Comparison of ENCODE assay signal across 22 cellular contexts in the genomic region with DNA sequence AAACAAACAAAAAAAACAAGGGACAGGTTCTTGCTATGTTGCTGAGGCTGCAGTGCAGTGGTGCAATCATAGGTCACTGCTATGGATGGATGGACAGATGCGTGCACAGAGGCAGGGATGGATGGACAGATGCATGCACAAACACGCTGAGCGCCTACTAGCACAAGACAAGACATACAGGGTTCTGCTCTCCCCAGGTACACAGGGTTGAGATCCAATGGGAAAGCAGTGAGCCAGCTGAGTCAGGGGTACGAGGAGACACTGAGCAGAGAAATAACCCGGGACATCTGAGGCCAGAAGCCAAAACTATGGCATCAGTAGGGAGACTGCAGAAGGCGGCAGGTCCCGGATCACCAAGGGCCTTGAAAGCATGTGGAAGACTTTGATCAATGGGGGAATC. TPM values are rescaled to one million over a fixed set of nuclear protein-coding genes. Genes with fewer than 3 reads are reported as not detected.
DNase-seq lines count a peak whose midpoint lies in the region; ATAC-seq and TF ChIP-seq lines count a peak whose summit lies in the region.
"Had no signal": no experiment of that assay in that cellular context is flagged by ENCODE, and none has a peak within 500 bp of the region (broad histone marks: within the 10 kb centered on the region; RNA-seq: fewer than 3 reads in every experiment).

No MANE protein-coding gene starts in this region.

- no peak overlapping the region for H4K12ac ChIP-seq in trophoblast cell (ENCODE audit: low read depth, low read length)

- H3K27ac ChIP-seq in body of pancreas, result no peak overlapping the region
- H3K27ac ChIP-seq in trophoblast cell (ENCODE audit: low read depth, low read length), result no peak overlapping the region
- H3K27ac ChIP-seq: KMS-11, psoas muscle, RWPE1 had no signal

- peak overlapping the region; percentile 75 for H3K27ac Mint-ChIP-seq in activated naive CD4-positive, alpha-beta T cell treated with anti-CD3 and anti-CD28 coated beads for 36 hours
- H3K27ac Mint-ChIP-seq in T-helper 17 cell, result peak overlapping the region; percentile 98
- H3K27ac Mint-ChIP-seq: memory B cell, nephron had no signal

- no peak overlapping the region for H3K4ac ChIP-seq in trophoblast cell (ENCODE audit: low read depth, low read length)

- H3K18ac ChIP-seq in trophoblast cell (ENCODE audit: low read length), result no peak overlapping the region

- no peak overlapping the region for H2AFZ ChIP-seq in trophoblast cell (ENCODE audit: insufficient read depth, low read length, poor library complexity)

- no peaks in the 10 kb centered on the region for H3K27me3 ChIP-seq in body of pancreas
- no peaks in the 10 kb centered on the region for H3K27me3 ChIP-seq in trophoblast cell (ENCODE audit: insufficient read depth, low read length)

- peaks cover 21% of the 10 kb centered on the region for H3K4me1 ChIP-seq in body of pancreas
- H3K4me1 ChIP-seq in trophoblast cell (ENCODE audit: control insufficient read depth in 1 of 2, insufficient read depth in 2 of 2, low read length in 2 of 2), result peaks cover 0 to 3% of the 10 kb centered on the region in 2 experiments

- H2BK12ac ChIP-seq in trophoblast cell (ENCODE audit: low read length), result no peak overlapping the region

- no peaks in the 10 kb centered on the region for H3K79me1 ChIP-seq in trophoblast cell (ENCODE audit: low read length)

- peaks cover 4 to 7% of the 10 kb centered on the region in 2 donors for H3K36me3 ChIP-seq in body of pancreas (replicated peaks in 1 of 2; ENCODE audit: insufficient read depth in 1 of 2, low read depth in 2 of 2)
- no peaks in the 10 kb centered on the region for H3K36me3 ChIP-seq in trophoblast cell (ENCODE audit: control insufficient read depth in 1 of 2, insufficient read depth in 2 of 2, low read length in 2 of 2)

- WGBS in body of pancreas, 2 donors, result 51 to 67% methylated on average over 7 of the region's 7 CpGs
- WGBS in trophoblast cell (ENCODE audit: extremely low coverage, insufficient coverage, insufficient read length), result no CpG with 5 or more reads among the region's 7 CpGs

- no peak overlapping the region for H4K91ac ChIP-seq in trophoblast cell (ENCODE audit: low read depth, low read length)

- H3K79me2 ChIP-seq in trophoblast cell (ENCODE audit: control insufficient read depth, insufficient read depth, low read length, poor library complexity), result no peaks in the 10 kb centered on the region

- H3K9me3 ChIP-seq in T-helper 17 cell (ENCODE audit: control insufficient read depth, low read length, poor library complexity, severe bottlenecking) (no peaks in the 10 kb centered on the region), body of pancreas (no peaks in the 10 kb centered on the region), trophoblast cell (ENCODE audit: insufficient read depth, low read depth, low read length) (no peaks in the 10 kb centered on the region)
- H3K9me3 ChIP-seq: psoas muscle had no signal

- DNase-seq in activated naive CD4-positive, alpha-beta T cell treated with anti-CD3 and anti-CD28 coated beads for 36 hours, result no peak
- no peak for DNase-seq in activated naive CD4-positive, alpha-beta T cell treated with anti-CD3 and anti-CD28 coated beads, Interleukin-2, amount 50 U/mL, for 16 hours
- no peak for DNase-seq in T-helper 17 cell
- no peak for DNase-seq in body of pancreas
- DNase-seq in trophoblast cell, result no peak
- no peak for DNase-seq in ACHN
- DNase-seq: aorta; erythroblast; foreskin melanocyte; NCI-H1092; NCI-H2081 treated with DMSO at 0.1 percent for 48 hours; psoas muscle; small intestine; stimulated activated CD4-positive, alpha-beta T cell treated with anti-CD3 and anti-CD28 coated beads, Interleukin-4, amount 100 ng/mL, for 24 hours had no signal

- intact Hi-C loops in activated naive CD4-positive, alpha-beta T cell treated with anti-CD3 and anti-CD28 coated beads for 36 hours (cut with micrococcal nuclease), result no loop called here
- intact Hi-C loops in body of pancreas (cut with DNase I), result no loop called here

- no peak overlapping the region for H3K9ac ChIP-seq in trophoblast cell (ENCODE audit: low read length)
- H3K9ac ChIP-seq: KMS-11 had no signal

- no peaks in the 10 kb centered on the region for H3K27me3 Mint-ChIP-seq in activated naive CD4-positive, alpha-beta T cell treated with anti-CD3 and anti-CD28 coated beads for 36 hours (ENCODE audit: low read depth)
- no peaks in the 10 kb centered on the region for H3K27me3 Mint-ChIP-seq in T-helper 17 cell
- H3K27me3 Mint-ChIP-seq: memory B cell had no signal

- H4K8ac ChIP-seq in trophoblast cell (ENCODE audit: low read depth, low read length), result no peak overlapping the region

- no peak overlapping the region for H2AK5ac ChIP-seq in trophoblast cell (ENCODE audit: low read length)

- peaks cover 31% of the 10 kb centered on the region for H3K36me3 Mint-ChIP-seq in activated naive CD4-positive, alpha-beta T cell treated with anti-CD3 and anti-CD28 coated beads for 36 hours (ENCODE audit: low read depth)
- H3K36me3 Mint-ChIP-seq in T-helper 17 cell (ENCODE audit: low read depth), result peaks cover 13% of the 10 kb centered on the region

- no peak overlapping the region for H3K14ac ChIP-seq in trophoblast cell (ENCODE audit: low read length)

- no peak overlapping the region for H3K4me2 ChIP-seq in trophoblast cell (ENCODE audit: low read length)
- H3K4me2 ChIP-seq: KMS-11 had no signal

- H3K4me3 ChIP-seq in body of pancreas (no peak overlapping the region), trophoblast cell (ENCODE audit: low read depth, low read length) (peak overlapping the region; percentile 47)
- H3K4me3 ChIP-seq: psoas muscle had no signal

- H2BK5ac ChIP-seq in trophoblast cell (ENCODE audit: low read depth, low read length, poor library complexity), result no peak overlapping the region

- in situ Hi-C loops in ACHN (cut with HindIII; ENCODE audit: low pct_ligation_motif_present, low pct_unique_long_range_greater_than_20kb, low sequenced_read_pairs), result no loop called here

- no peak overlapping the region for H2BK120ac ChIP-seq in trophoblast cell (ENCODE audit: insufficient read depth, low read length, poor library complexity)

- no peak for ATAC-seq in T-helper 17 cell
- ATAC-seq in body of pancreas, result no peak
- no peak for ATAC-seq in GM19328 (IDR thresholded peaks at IDR 0.05; ENCODE audit: unreplicated experiment)
- no peak for ATAC-seq in HG02642 (IDR thresholded peaks at IDR 0.05; ENCODE audit: poor library complexity, unreplicated experiment)

- no peak for TF ChIP-seq CTCF in body of pancreas (IDR thresholded peaks at IDR 0.05)

- H3K23ac ChIP-seq in trophoblast cell (ENCODE audit: low read length), result no peak overlapping the region

- no peaks in the 10 kb centered on the region for H3K9me3 Mint-ChIP-seq in activated naive CD4-positive, alpha-beta T cell treated with anti-CD3 and anti-CD28 coated beads for 36 hours
- H3K9me3 Mint-ChIP-seq: memory B cell, nephron had no signal

- peak in 2 of 3 donors; percentile 25 to 39 for TF ChIP-seq POLR2A in body of pancreas (IDR thresholded peaks at IDR 0.05)

- H3K4me3 Mint-ChIP-seq in activated naive CD4-positive, alpha-beta T cell treated with anti-CD3 and anti-CD28 coated beads for 36 hours, result no peak overlapping the region
- peak overlapping the region; percentile 77 for H3K4me3 Mint-ChIP-seq in T-helper 17 cell
- H3K4me3 Mint-ChIP-seq: memory B cell, nephron had no signal

- CTCF ChIA-PET in activated naive CD4-positive, alpha-beta T cell treated with anti-CD3 and anti-CD28 coated beads for 36 hours (lab: Charles Lee), result interaction anchor here (1.5 to 1.9 kb wide), 2 partner anchors 27 to 58 kb away, joined by 5 to 7 read pairs; partner anchors contain the start of gene ZSCAN10

- peaks cover 80% of the 10 kb centered on the region for H3K4me1 Mint-ChIP-seq in activated naive CD4-positive, alpha-beta T cell treated with anti-CD3 and anti-CD28 coated beads for 36 hours (ENCODE audit: low read depth)
- peaks cover 70% of the 10 kb centered on the region for H3K4me1 Mint-ChIP-seq in T-helper 17 cell

RNA-seq across cellular contexts. Expression of gene IL32, which starts 6.2 kb away (rescaled TPM):
- total RNA-seq in activated naive CD4-positive, alpha-beta T cell treated with anti-CD3 and anti-CD28 coated beads for 36 hours, result 100 to 1,000 TPM; 964 to 991 TPM
- total RNA-seq in T-helper 17 cell, result 1,000 to 10,000 TPM; 1,099 to 1,147 TPM
- total RNA-seq in body of pancreas, result 100 to 1,000 TPM; 184 to 238 TPM
- 25.1 and 25.7 TPM in 2 replicates for polyA plus RNA-seq in trophoblast cell (2013)

RNA-seq across cellular contexts. Expression of gene MMP25, which starts 25.3 kb away (rescaled TPM):
- total RNA-seq in activated naive CD4-positive, alpha-beta T cell treated with anti-CD3 and anti-CD28 coated beads for 36 hours, result under 1 TPM; 0.29 to 0.37 TPM
- total RNA-seq in T-helper 17 cell, result 1 to 10 TPM; 1.4 to 1.5 TPM
- under 1 TPM; under 0.01 to 0.99 TPM for total RNA-seq in body of pancreas
- polyA plus RNA-seq in trophoblast cell (2013), result 0.14 and 0.17 TPM in 2 replicates

RNA-seq across cellular contexts. Expression of gene ZSCAN10, which starts 27.4 kb away (rescaled TPM):
- under 1 TPM in 1 of 2 experiments, not detected in 1; 0.26 TPM for total RNA-seq in activated naive CD4-positive, alpha-beta T cell treated with anti-CD3 and anti-CD28 coated beads for 36 hours
- total RNA-seq in T-helper 17 cell (under 1 TPM; 0.12 to 0.26 TPM), body of pancreas (not detected)
- 0.33 and 0.34 TPM in 2 replicates for polyA plus RNA-seq in trophoblast cell (2013)
- total RNA-seq: aorta, kidney epithelial cell had no signal
- polyA plus RNA-seq: aorta had no signal

RNA-seq across cellular contexts. Expression of gene BICDL2, which starts 34.9 kb away (rescaled TPM):
- not detected for total RNA-seq in activated naive CD4-positive, alpha-beta T cell treated with anti-CD3 and anti-CD28 coated beads for 36 hours
- not detected for total RNA-seq in T-helper 17 cell
- 100 to 1,000 TPM; 132 to 357 TPM for total RNA-seq in body of pancreas
- 2.0 TPM in 2 replicates for polyA plus RNA-seq in trophoblast cell (2013)
- total RNA-seq: NCI-H460, psoas muscle had no signal

RNA-seq across cellular contexts. Expression of gene ZNF205, which starts 40.7 kb away (rescaled TPM):
- total RNA-seq in activated naive CD4-positive, alpha-beta T cell treated with anti-CD3 and anti-CD28 coated beads for 36 hours, result under 1 TPM in 1 of 2 experiments, not detected in 1; 0.25 TPM
- not detected for total RNA-seq in T-helper 17 cell
- 10 to 100 TPM; 14.2 to 20.0 TPM for total RNA-seq in body of pancreas
- polyA plus RNA-seq in trophoblast cell (2013), result 8.4 and 8.7 TPM in 2 replicates

Comparison
In these comparisons a context has a peak if more than half of its experiments do, and no peak if none do; other contexts are left out.
1. RNA of gene IL32, which starts 6.2 kb away (total RNA-seq): 1,099 to 1,147 TPM in T-helper 17 cell and 964 to 991 TPM in activated naive CD4-positive, alpha-beta T cell treated with anti-CD3 and anti-CD28 coated beads for 36 hours; 184 to 238 TPM in body of pancreas; every median in the first group is over 4 times any median in the second.